20 cellular contexts compared by ENCODE assay signal in genomic region chr12:3644103-3644502, GRCh38.
DNase-seq lines count a peak whose midpoint lies in the region; ATAC-seq and TF ChIP-seq lines count a peak whose summit lies in the region.
"Had no signal": no experiment of that assay in that cellular context is flagged by ENCODE, and none has a peak within 500 bp of the region (broad histone marks: within the 10 kb centered on the region; RNA-seq: fewer than 3 reads in every experiment).

No MANE protein-coding gene starts in this region.

- H3K79me2 ChIP-seq in OCI-LY7 (ENCODE audit: insufficient read depth, low read depth, low read length): no peaks in the 10 kb centered on the region

- no peak overlapping the region for H3K4me3 ChIP-seq in OCI-LY7 (ENCODE audit: low read depth, low read length, poor library complexity, severe bottlenecking)
- no peak overlapping the region for H3K4me3 ChIP-seq in endodermal cell (ENCODE audit: low read length)
- H3K4me3 ChIP-seq in MG63: no peak overlapping the region
- H3K4me3 ChIP-seq: coronary artery, psoas muscle, suprapubic skin, vagina had no signal

- H3K4me1 ChIP-seq in OCI-LY7 (ENCODE audit: insufficient read depth, low read length, poor library complexity, severe bottlenecking): peaks cover 6% of the 10 kb centered on the region
- H3K4me1 ChIP-seq in endodermal cell (ENCODE audit: control insufficient read depth, insufficient read depth, low read length): no peaks in the 10 kb centered on the region
- H3K4me1 ChIP-seq: psoas muscle, suprapubic skin, vagina had no signal

- H3K36me3 Mint-ChIP-seq in endodermal cell (ENCODE audit: low read depth): no peaks in the 10 kb centered on the region

- no peak overlapping the region for H2AFZ ChIP-seq in OCI-LY7 (ENCODE audit: low read length)

- no peaks in the 10 kb centered on the region for H3K27me3 Mint-ChIP-seq in endodermal cell (ENCODE audit: insufficient read depth)
- H3K27me3 Mint-ChIP-seq: activated CD4-positive, alpha-beta memory T cell treated with anti-CD3 and anti-CD28 coated beads, Interleukin-2, amount 10 ng/mL, durations not matched to agents 7 days and 5 days had no signal

- no peak overlapping the region for H3K4me2 ChIP-seq in OCI-LY7 (ENCODE audit: low read length)

- H3K4me1 Mint-ChIP-seq in endodermal cell: peaks cover 17% of the 10 kb centered on the region

- no peaks in the 10 kb centered on the region for H3K9me3 ChIP-seq in OCI-LY7 (ENCODE audit: low read length)
- no peaks in the 10 kb centered on the region for H3K9me3 ChIP-seq in endodermal cell (ENCODE audit: control insufficient read depth, low read length)
- H3K9me3 ChIP-seq in MG63: no peaks in the 10 kb centered on the region
- H3K9me3 ChIP-seq: psoas muscle, suprapubic skin, vagina had no signal

- no peak overlapping the region for H3K27ac ChIP-seq in OCI-LY7 (ENCODE audit: low read depth, low read length, poor library complexity, severe bottlenecking)
- no peak overlapping the region for H3K27ac ChIP-seq in endodermal cell (ENCODE audit: low read depth, low read length)
- H3K27ac ChIP-seq: coronary artery, psoas muscle, suprapubic skin, vagina had no signal

- no peaks in the 10 kb centered on the region for H3K9me3 Mint-ChIP-seq in endodermal cell
- H3K9me3 Mint-ChIP-seq: activated CD4-positive, alpha-beta memory T cell treated with anti-CD3 and anti-CD28 coated beads, Interleukin-2, amount 10 ng/mL, durations not matched to agents 7 days and 5 days had no signal

- no peak overlapping the region for H3K4me3 Mint-ChIP-seq in endodermal cell
- H3K4me3 Mint-ChIP-seq: activated CD4-positive, alpha-beta memory T cell treated with anti-CD3 and anti-CD28 coated beads, Interleukin-2, amount 10 ng/mL, durations not matched to agents 7 days and 5 days had no signal

- 79 to 84% methylated on average over 7 to 8 of the region's 8 CpGs for WGBS in endodermal cell (ENCODE audit: insufficient coverage in 1 of 2, insufficient read length in 1 of 2), 2 experiments

- H3K36me3 ChIP-seq in OCI-LY7 (ENCODE audit: insufficient read depth, low read length) (peaks cover 44% of the 10 kb centered on the region), endodermal cell (ENCODE audit: control insufficient read depth, insufficient read depth, low read length) (no peaks in the 10 kb centered on the region), MG63 (no peaks in the 10 kb centered on the region)
- H3K36me3 ChIP-seq: suprapubic skin, vagina had no signal

- POLR2A ChIA-PET in OCI-LY7 (lab: Charles Lee): no interaction called here

- peak; percentile 11 for DNase-seq in NCI-H345 (lab: John Stamatoyannopoulos, UW)
- DNase-seq in NCI-H345 treated with DMSO at 0.1 percent for 48 hours (lab: John Stamatoyannopoulos, UW; ENCODE audit: unreplicated experiment): no peak
- peak; percentile 23 for DNase-seq in G401 (ENCODE audit: low spot score)
- no peak for DNase-seq in OCI-LY7 (ENCODE audit: low spot score)
- no peak for DNase-seq in endodermal cell
- no peak for DNase-seq in MG63
- DNase-seq in activated T-cell treated with anti-CD3 and anti-CD28 coated beads, Interleukin-2, amount 50 U/mL, for 48 hours: no peak
- DNase-seq: activated CD4-positive, alpha-beta memory T cell treated with anti-CD3 and anti-CD28 coated beads, Interleukin-2, amount 10 ng/mL, durations not matched to agents 7 days and 5 days; activated CD4-positive, CD25-positive, alpha-beta regulatory T cell; C1 segment of cervical spinal cord; glutamatergic neuron; kidney glomerular epithelial cell; MV-4-11; NCI-H774; psoas muscle had no signal

- ATAC-seq in HG03108 (IDR thresholded peaks at IDR 0.05; ENCODE audit: unreplicated experiment): no peak
- ATAC-seq: Panc1, psoas muscle had no signal

- intact Hi-C loops in OCI-LY7 (cut with micrococcal nuclease; ENCODE audit: unreplicated experiment): no loop called here

- in situ Hi-C loops in G401 (cut with HindIII; ENCODE audit: low sequenced_read_pairs): no loop called here

- H3K27me3 ChIP-seq in endodermal cell (ENCODE audit: control insufficient read depth, insufficient read depth, low read length, poor library complexity, severe bottlenecking): no peaks in the 10 kb centered on the region
- H3K27me3 ChIP-seq in MG63: no peaks in the 10 kb centered on the region
- H3K27me3 ChIP-seq: suprapubic skin, vagina had no signal

- BruUV-seq in OCI-LY7 (replicated peaks; lab: Mats Ljungman, UMichigan): no TSS peak

- H4K20me1 ChIP-seq in OCI-LY7 (ENCODE audit: insufficient read depth, low read length): no peaks in the 10 kb centered on the region

- TF ChIP-seq CTCF in OCI-LY7 (conservative IDR thresholded peaks at IDR 0.05; ENCODE audit: low read length) (0 out of 2 replicates have a peak, but pooled peaks have one; percentile 18), endodermal cell (conservative IDR thresholded peaks at IDR 0.05) (peak; percentile 45)

- H3K9me2 ChIP-seq in OCI-LY7 (ENCODE audit: insufficient read depth, low read length): no peaks in the 10 kb centered on the region

- CTCF ChIA-PET in OCI-LY7 (lab: Charles Lee; ENCODE audit: unreplicated experiment): no interaction called here

- no peak overlapping the region for H3K9ac ChIP-seq in endodermal cell (ENCODE audit: extremely low read depth, low read length, poor library complexity, severe bottlenecking)

- no peak overlapping the region for H3K27ac Mint-ChIP-seq in endodermal cell
- H3K27ac Mint-ChIP-seq: activated CD4-positive, alpha-beta memory T cell treated with anti-CD3 and anti-CD28 coated beads, Interleukin-2, amount 10 ng/mL, durations not matched to agents 7 days and 5 days had no signal

Comparison
In these comparisons a context has a peak if more than half of its experiments do, and no peak if none do; other contexts are left out.
1. DNase-seq: peak in NCI-H345 (single experiment) and G401 (single experiment); none in NCI-H345 treated with DMSO at 0.1 percent for 48 hours (single experiment), OCI-LY7 (single experiment), endodermal cell (single experiment), MG63 (single experiment) and activated T-cell treated with anti-CD3 and anti-CD28 coated beads, Interleukin-2, amount 50 U/mL, for 48 hours (0 of 2).